26 cellular contexts compared by ENCODE assay signal in the genomic region with DNA sequence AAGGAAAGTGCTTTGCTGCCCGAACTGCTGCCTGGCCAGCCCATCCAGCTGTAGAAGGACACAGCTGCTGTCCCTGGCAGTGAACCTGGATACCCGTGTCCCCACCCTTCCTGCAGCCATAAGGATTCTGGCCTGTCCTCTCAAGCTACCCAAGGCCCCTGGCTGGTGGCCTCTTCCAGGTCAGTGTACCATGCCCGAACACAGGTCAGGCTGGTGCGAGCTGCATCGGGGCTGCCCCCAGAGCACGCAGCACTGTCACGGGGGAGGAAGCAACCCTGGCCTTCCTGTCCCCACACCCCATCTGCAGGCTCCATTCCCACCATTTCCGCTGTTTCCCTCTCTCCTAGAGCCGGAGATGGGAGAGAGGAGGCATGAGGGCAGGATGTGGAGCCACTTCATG.
"Had no signal": no experiment of that assay in that cellular context is flagged by ENCODE, and none has a peak within 500 bp of the region (broad histone marks: within the 10 kb centered on the region; RNA-seq: fewer than 3 reads in every experiment).

No MANE protein-coding gene starts in this region.

- H3K4me1 Mint-ChIP-seq: activated CD4-positive, alpha-beta memory T cell treated with anti-CD3 and anti-CD28 coated beads, Interleukin-2, amount 10 ng/mL, durations not matched to agents 7 days and 5 days; activated naive CD4-positive, alpha-beta T cell treated with anti-CD3 and anti-CD28 coated beads, Interleukin-2, amount 10 ng/mL, durations not matched to agents 7 days and 5 days; immature natural killer cell had no signal

- H3K4me2 ChIP-seq: smooth muscle cell had no signal

- DNase-seq: activated CD4-positive, alpha-beta memory T cell treated with anti-CD3 and anti-CD28 coated beads, Interleukin-2, amount 10 ng/mL, durations not matched to agents 7 days and 5 days; activated CD4-positive, alpha-beta T cell treated with anti-CD3 and anti-CD28 coated beads for 1 hour; activated CD4-positive, alpha-beta T cell treated with anti-CD3 and anti-CD28 coated beads, Interleukin-2, amount 10 ng/mL, durations not matched to agents 7 days and 5 days; activated gamma-delta T cell; activated naive CD4-positive, alpha-beta T cell treated with anti-CD3 and anti-CD28 coated beads, Interleukin-2, amount 10 ng/mL, durations not matched to agents 7 days and 5 days; activated naive CD8-positive, alpha-beta T cell treated with anti-CD3 and anti-CD28 coated beads, Interleukin-2, amount 10 ng/mL, durations not matched to agents 7 days and 5 days; cerebellar nuclear complex; cortex of kidney; hypothalamus; immature natural killer cell; kidney glomerular epithelial cell; mesendoderm; natural killer cell; stimulated activated CD4-positive, alpha-beta T cell treated with anti-CD3 and anti-CD28 coated beads, Interleukin-15, amount 100 ng/mL, for 24 hours; stimulated activated CD4-positive, alpha-beta T cell treated with anti-CD3 and anti-CD28 coated beads, Interleukin-2, amount 100 ng/mL, for 24 hours; stimulated activated naive B cell treated with anti-CD40 and anti-IgM and Interleukin-4, amounts not matched to agents 10 μg/mL and 1 μg/mL and 100 μg/mL, for 72 hours; stomach; T-helper 17 cell had no signal

- H3K4me1 ChIP-seq: ascending aorta, gastroesophageal sphincter, stomach, tibial nerve had no signal

- H3K27me3 Mint-ChIP-seq: activated CD4-positive, alpha-beta memory T cell treated with anti-CD3 and anti-CD28 coated beads, Interleukin-2, amount 10 ng/mL, durations not matched to agents 7 days and 5 days; activated CD4-positive, alpha-beta T cell treated with anti-CD3 and anti-CD28 coated beads, Interleukin-2, amount 10 ng/mL, durations not matched to agents 7 days and 5 days; activated naive CD8-positive, alpha-beta T cell treated with anti-CD3 and anti-CD28 coated beads, Interleukin-2, amount 10 ng/mL, durations not matched to agents 7 days and 5 days; brain; T-helper 17 cell had no signal

- H3K27me3 ChIP-seq: ascending aorta, cardiac muscle cell, gastroesophageal sphincter, stomach, tibial nerve had no signal

- ATAC-seq: gastroesophageal sphincter; left lobe of liver; natural killer cell; stimulated activated naive B cell treated with anti-CD40 and anti-IgM and Interleukin-4, amounts not matched to agents 10 μg/mL and 1 μg/mL and 100 μg/mL, for 72 hours; T-helper 17 cell had no signal

- H3K4me3 Mint-ChIP-seq: activated CD4-positive, alpha-beta memory T cell treated with anti-CD3 and anti-CD28 coated beads, Interleukin-2, amount 10 ng/mL, durations not matched to agents 7 days and 5 days; activated CD4-positive, alpha-beta T cell treated with anti-CD3 and anti-CD28 coated beads, Interleukin-2, amount 10 ng/mL, durations not matched to agents 7 days and 5 days; activated naive CD4-positive, alpha-beta T cell treated with anti-CD3 and anti-CD28 coated beads, Interleukin-2, amount 10 ng/mL, durations not matched to agents 7 days and 5 days; activated naive CD8-positive, alpha-beta T cell treated with anti-CD3 and anti-CD28 coated beads, Interleukin-2, amount 10 ng/mL, durations not matched to agents 7 days and 5 days; brain; immature natural killer cell; natural killer cell; stimulated activated naive B cell treated with anti-CD40 and anti-IgM and Interleukin-4, amounts not matched to agents 10 μg/mL and 1 μg/mL and 100 μg/mL, for 72 hours; T-helper 17 cell had no signal

- H3K27ac Mint-ChIP-seq: activated CD4-positive, alpha-beta memory T cell treated with anti-CD3 and anti-CD28 coated beads, Interleukin-2, amount 10 ng/mL, durations not matched to agents 7 days and 5 days; activated CD4-positive, alpha-beta T cell treated with anti-CD3 and anti-CD28 coated beads, Interleukin-2, amount 10 ng/mL, durations not matched to agents 7 days and 5 days; activated naive CD4-positive, alpha-beta T cell treated with anti-CD3 and anti-CD28 coated beads, Interleukin-2, amount 10 ng/mL, durations not matched to agents 7 days and 5 days; activated naive CD8-positive, alpha-beta T cell treated with anti-CD3 and anti-CD28 coated beads, Interleukin-2, amount 10 ng/mL, durations not matched to agents 7 days and 5 days; brain; natural killer cell; stimulated activated naive B cell treated with anti-CD40 and anti-IgM and Interleukin-4, amounts not matched to agents 10 μg/mL and 1 μg/mL and 100 μg/mL, for 72 hours; T-helper 17 cell had no signal

- H3K27ac ChIP-seq: ascending aorta, cardiac muscle cell, gastroesophageal sphincter, stomach, tibial nerve had no signal

- H3K9me3 ChIP-seq: stomach, tibial nerve had no signal

- H3K9me3 Mint-ChIP-seq: activated CD4-positive, alpha-beta memory T cell treated with anti-CD3 and anti-CD28 coated beads, Interleukin-2, amount 10 ng/mL, durations not matched to agents 7 days and 5 days; activated CD4-positive, alpha-beta T cell treated with anti-CD3 and anti-CD28 coated beads, Interleukin-2, amount 10 ng/mL, durations not matched to agents 7 days and 5 days; activated naive CD4-positive, alpha-beta T cell treated with anti-CD3 and anti-CD28 coated beads, Interleukin-2, amount 10 ng/mL, durations not matched to agents 7 days and 5 days; immature natural killer cell had no signal

- H3K4me3 ChIP-seq: ascending aorta, cardiac muscle cell, gastroesophageal sphincter, lung, smooth muscle cell, stomach, tibial nerve had no signal

- H3K36me3 Mint-ChIP-seq: activated naive CD4-positive, alpha-beta T cell treated with anti-CD3 and anti-CD28 coated beads, Interleukin-2, amount 10 ng/mL, durations not matched to agents 7 days and 5 days had no signal
